ENCODE assay signal across 28 cellular contexts in the genomic region with DNA sequence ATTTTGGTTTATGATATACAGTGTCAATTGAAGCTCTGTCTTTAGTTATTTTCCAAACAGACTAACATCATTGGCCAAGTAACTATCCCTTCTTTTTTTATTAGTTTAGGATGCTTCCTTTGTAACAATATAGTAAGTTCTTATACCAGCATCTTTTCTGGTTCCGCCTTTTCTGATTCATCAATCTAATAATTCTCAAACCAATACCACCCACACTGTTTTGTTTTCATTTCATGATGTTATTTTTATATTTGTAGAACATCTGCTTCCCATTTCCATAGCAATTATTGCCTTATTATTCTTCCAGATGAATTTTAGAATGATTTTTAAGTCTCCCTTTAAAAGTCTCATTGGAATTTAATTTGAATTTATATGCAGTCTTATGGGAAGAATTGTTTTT.
"Had no signal": no experiment of that assay in that cellular context is flagged by ENCODE, and none has a peak within 500 bp of the region (broad histone marks: within the 10 kb centered on the region; RNA-seq: fewer than 3 reads in every experiment).

No MANE protein-coding gene starts in this region.

- H3K27ac ChIP-seq: neural progenitor cell, ovary, parathyroid adenoma, psoas muscle, right lobe of liver, sigmoid colon, spleen, suprapubic skin, testis, tibial artery, transverse colon, upper lobe of right lung, uterus had no signal

- H3K9me3 ChIP-seq: ovary, psoas muscle, right lobe of liver, sigmoid colon, spleen, suprapubic skin, testis, tibial artery, transverse colon, upper lobe of right lung, uterus had no signal

- H3K36me3 ChIP-seq: ovary, right lobe of liver, uterus had no signal

- ATAC-seq: natural killer cell; psoas muscle; right cardiac atrium; right lobe of liver; stimulated activated memory B cell treated with anti-CD40 and anti-IgM and Interleukin-4, amounts not matched to agents 10 μg/mL and 1 μg/mL and 100 μg/mL, for 72 hours; stimulated activated naive CD8-positive, alpha-beta T cell treated with anti-CD3 and anti-CD28 coated beads, Interleukin-15, amount 100 ng/mL, for 72 hours; stimulated activated naive CD8-positive, alpha-beta T cell treated with anti-CD3 and anti-CD28 coated beads, Interleukin-15, Interleukin-2, amounts not matched to agents 100 U/mL and 50 U/mL, for 24 hours; upper lobe of right lung had no signal

- H3K4me3 ChIP-seq: neural progenitor cell, ovary, psoas muscle, right lobe of liver, sigmoid colon, smooth muscle cell, spleen, suprapubic skin, testis, tibial artery, transverse colon, upper lobe of right lung, uterus had no signal

- DNase-seq: natural killer cell; occipital lobe; ovary; posterior cingulate gyrus; psoas muscle; right cardiac atrium; right lobe of liver; sigmoid colon; spleen; stimulated activated CD4-positive, alpha-beta T cell treated with anti-CD3 and anti-CD28 coated beads, Interleukin-12 subunit alpha, Interleukin-12 subunit beta, amount 100 ng/mL, for 4 hours; stimulated activated CD4-positive, alpha-beta T cell treated with anti-CD3 and anti-CD28 coated beads, Interleukin-1b, Interleukin-23, amount 100 ng/mL, for 48 hours; stimulated activated CD4-positive, alpha-beta T cell treated with anti-CD3 and anti-CD28 coated beads, Interleukin-4, amount 100 ng/mL, for 1 hour; stimulated activated CD4-positive, alpha-beta T cell treated with anti-CD3 and anti-CD28 coated beads, Interleukin-4, amount 100 ng/mL, for 4 hours; stimulated activated CD8-positive, alpha-beta memory T cell treated with anti-CD3 and anti-CD28 coated beads, Interleukin-4, amount 100 ng/mL, for 48 hours; stimulated activated naive CD4-positive, alpha-beta T cell; stimulated activated naive CD8-positive, alpha-beta T cell treated with anti-CD3 and anti-CD28 coated beads, Interleukin-15, amount 100 ng/mL, for 72 hours; stimulated activated naive CD8-positive, alpha-beta T cell treated with anti-CD3 and anti-CD28 coated beads, Interleukin-15, Interleukin-2, amounts not matched to agents 100 U/mL and 50 U/mL, for 24 hours; substantia nigra; testis; tibial artery; transverse colon; upper lobe of right lung; uterus had no signal

- H3K27me3 ChIP-seq: neural progenitor cell, ovary, right lobe of liver, sigmoid colon, spleen, suprapubic skin, testis, tibial artery, transverse colon, upper lobe of right lung, uterus had no signal

- H3K4me1 ChIP-seq: parathyroid adenoma, psoas muscle, right lobe of liver, spleen, suprapubic skin, testis, tibial artery, uterus had no signal
